ENCODE assay signal across 27 cellular contexts in the genomic region with DNA sequence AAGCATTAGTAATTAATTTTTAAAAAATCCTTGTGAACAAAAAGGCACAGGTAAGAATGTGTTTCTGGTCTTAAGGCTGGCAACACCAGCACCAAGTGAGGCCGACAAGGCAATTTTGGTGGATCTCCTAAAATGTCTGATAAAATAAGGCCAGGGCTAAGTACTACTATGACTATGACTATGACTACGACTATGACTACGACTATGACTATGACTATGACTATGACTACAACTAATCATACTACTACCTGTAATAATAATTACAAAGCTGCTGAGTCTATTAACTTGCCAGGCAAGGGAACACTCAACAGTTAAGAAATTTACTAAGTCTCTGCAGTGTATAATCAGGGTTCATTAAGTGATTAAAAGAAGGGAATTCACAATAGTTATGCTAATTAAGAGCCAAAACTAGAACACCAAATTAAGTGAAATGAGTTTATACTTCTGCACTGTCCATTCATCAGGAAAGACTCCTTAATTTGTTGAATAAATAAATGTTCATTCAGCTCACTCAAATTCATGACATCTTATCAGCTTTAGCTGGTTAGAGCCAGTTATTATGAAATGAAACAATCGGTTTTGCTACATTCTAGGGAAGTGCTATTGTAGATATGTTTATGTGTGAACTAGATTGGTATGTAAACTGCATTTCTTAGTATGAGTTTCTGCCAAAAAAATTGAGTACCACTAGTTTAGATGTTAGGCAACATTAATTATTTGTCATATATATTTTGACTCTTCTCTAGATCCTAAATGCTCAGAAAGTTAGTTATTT.
DNase-seq lines count a peak whose midpoint lies in the region; ATAC-seq and TF ChIP-seq lines count a peak whose summit lies in the region.
"Had no signal": no experiment of that assay in that cellular context is flagged by ENCODE, and none has a peak within 500 bp of the region (broad histone marks: within the 10 kb centered on the region; RNA-seq: fewer than 3 reads in every experiment).

No MANE protein-coding gene starts in this region.

- TF ChIP-seq CTCF in choroid plexus epithelial cell (conservative IDR thresholded peaks at IDR 0.05; ENCODE audit: low read depth, low read length): no peak

- H3K4me3 ChIP-seq in choroid plexus epithelial cell (ENCODE audit: low read depth, low read length): no peak overlapping the region
- H3K4me3 ChIP-seq: sigmoid colon, tibial artery, vagina had no signal

- ATAC-seq in GM18498 (IDR thresholded peaks at IDR 0.05; ENCODE audit: unreplicated experiment): no peak
- ATAC-seq: effector memory CD8-positive, alpha-beta T cell had no signal

- DNase-seq in ELR (ENCODE audit: low read depth) (peak; percentile 56), RKO (ENCODE audit: low spot score) (peak; percentile 85), choroid plexus epithelial cell (ENCODE audit: low read depth) (peak; percentile 58), iris pigment epithelial cell (ENCODE audit: low read depth) (peak; percentile 67), foreskin melanocyte (no peak), NCI-H1048 (lab: John Stamatoyannopoulos, UW) (no peak)
- DNase-seq in activated CD4-positive, CD25-positive, alpha-beta regulatory T cell (lab: John Stamatoyannopoulos, UW): no peak
- DNase-seq: activated CD4-positive, alpha-beta T cell treated with anti-CD3 and anti-CD28 coated beads, Interleukin-2, amount 50 U/mL, for 48 hours; activated naive CD4-positive, alpha-beta T cell treated with anti-CD3 and anti-CD28 coated beads, Interleukin-2, amount 10 ng/mL, durations not matched to agents 7 days and 5 days; amygdala; brain microvascular endothelial cell; CD4-positive, alpha-beta memory T cell; effector memory CD8-positive, alpha-beta T cell; EL; H9; hippocampal formation; mammary epithelial cell; MV-4-11; NCI-H1436 treated with DMSO at 0.1 percent for 48 hours; NCI-H2081 treated with DMSO at 0.1 percent for 48 hours; NCI-H446 treated with DMSO at 0.1 percent for 48 hours; NCI-H82; sigmoid colon; stimulated activated CD4-positive, alpha-beta T cell treated with anti-CD3 and anti-CD28 coated beads, Interleukin-4, amount 100 ng/mL, for 24 hours; tibial artery had no signal

Comparison
In these comparisons a context has a peak if more than half of its experiments do, and no peak if none do; other contexts are left out.
1. DNase-seq: peak in ELR (single experiment), RKO (single experiment), choroid plexus epithelial cell (single experiment) and iris pigment epithelial cell (single experiment); none in foreskin melanocyte (single experiment), activated CD4-positive, CD25-positive, alpha-beta regulatory T cell (0 of 4) and NCI-H1048 (single experiment).